ENCODE assay signal across 9 cellular contexts in the genomic region with DNA sequence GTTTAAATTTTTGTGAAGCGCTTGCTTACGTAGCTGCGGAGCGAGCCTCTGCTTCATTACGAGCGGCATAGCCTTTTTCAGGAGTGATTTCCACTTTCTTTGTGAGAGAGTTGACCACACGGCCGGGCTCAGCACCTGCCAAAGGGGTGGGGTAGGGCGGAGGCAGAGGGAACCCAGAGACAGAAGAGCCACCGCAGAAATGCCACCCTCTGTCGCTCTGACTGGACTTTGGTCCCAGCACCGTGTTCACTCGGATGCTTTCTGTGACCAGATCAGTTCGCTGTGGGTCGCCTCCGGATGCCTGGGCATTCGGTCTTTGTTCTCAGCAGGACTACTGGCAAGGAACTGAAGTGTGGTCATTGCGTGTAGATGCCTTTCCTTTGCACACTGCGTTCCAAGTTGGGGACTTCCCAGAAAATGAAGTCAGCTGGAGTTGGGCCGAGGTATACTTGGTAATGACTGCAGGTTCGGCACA. TPM values are rescaled to one million over a fixed set of nuclear protein-coding genes. Genes with fewer than 3 reads are reported as not detected.
A peak's percentile ranks its signal among the peaks of the same experiment; 100 is the strongest.
DNase-seq lines count a peak whose midpoint lies in the region; ATAC-seq and TF ChIP-seq lines count a peak whose summit lies in the region.
"Had no signal": no experiment of that assay in that cellular context is flagged by ENCODE, and none has a peak within 500 bp of the region (broad histone marks: within the 10 kb centered on the region; RNA-seq: fewer than 3 reads in every experiment).

No MANE protein-coding gene starts in this region.

- no peaks in the 10 kb centered on the region for H3K9me3 ChIP-seq in upper lobe of right lung

- H3K4me1 ChIP-seq in upper lobe of right lung: no peaks in the 10 kb centered on the region

- no peak overlapping the region for H3K27ac ChIP-seq in upper lobe of right lung

- no peaks in the 10 kb centered on the region for H3K9me3 Mint-ChIP-seq in endothelial cell (ENCODE audit: unreplicated experiment)

- H3K4me3 ChIP-seq in upper lobe of right lung: peak overlapping the region; percentile 39

- intact Hi-C loops in upper lobe of right lung (cut with DNase I): no loop called here

- H3K27me3 Mint-ChIP-seq in endothelial cell (ENCODE audit: unreplicated experiment): peaks cover 2% of the 10 kb centered on the region

- peaks cover 6% of the 10 kb centered on the region for H3K4me1 Mint-ChIP-seq in endothelial cell (ENCODE audit: unreplicated experiment)

- DNase-seq in NCI-H446 (lab: John Stamatoyannopoulos, UW) (peak; percentile 62 to 76), NCI-H446 treated with DMSO at 0.1 percent for 48 hours (lab: John Stamatoyannopoulos, UW) (no peak), endothelial cell (ENCODE audit: low spot score) (peak; percentile 16), mucosa of gallbladder (ENCODE audit: low spot score) (peak; percentile 65), upper lobe of right lung (no peak), putamen (ENCODE audit: low spot score) (no peak)
- DNase-seq in stimulated activated CD4-positive, alpha-beta T cell treated with anti-CD3 and anti-CD28 coated beads, Interleukin-4, amount 100 ng/mL, for 1 hour: no peak
- DNase-seq: stimulated activated CD4-positive, alpha-beta T cell treated with anti-CD3 and anti-CD28 coated beads, Interleukin-4, amount 100 ng/mL, for 4 hours had no signal

- no peaks in the 10 kb centered on the region for H3K36me3 Mint-ChIP-seq in endothelial cell (ENCODE audit: low read depth, unreplicated experiment)

- H3K4me3 Mint-ChIP-seq in endothelial cell (ENCODE audit: unreplicated experiment): peak overlapping the region; percentile 84

- ATAC-seq in upper lobe of right lung (peak; percentile 20), GM21825 (IDR thresholded peaks at IDR 0.05; ENCODE audit: unreplicated experiment) (no peak)

- H3K27ac Mint-ChIP-seq in endothelial cell (ENCODE audit: unreplicated experiment): peak overlapping the region; percentile 40

- H3K27me3 ChIP-seq in upper lobe of right lung: peaks cover 28% of the 10 kb centered on the region

- TF ChIP-seq CTCF in endothelial cell (IDR thresholded peaks at IDR 0.05; ENCODE audit: unreplicated experiment) (no peak), upper lobe of right lung (IDR thresholded peaks at IDR 0.05) (no peak)

- H3K36me3 ChIP-seq in upper lobe of right lung: no peaks in the 10 kb centered on the region

RNA-seq across cellular contexts. Expression of a gene that starts 0.9 kb away (rescaled TPM):
- total RNA-seq in endothelial cell (ENCODE audit: unreplicated experiment): 0.46 TPM
- 0.43 TPM for total RNA-seq in mucosa of gallbladder
- 0.26 TPM for total RNA-seq in upper lobe of right lung

Comparison
In these comparisons a context has a peak if more than half of its experiments do, and no peak if none do; other contexts are left out.
1. DNase-seq: peak in NCI-H446 (2 of 2), endothelial cell (single experiment) and mucosa of gallbladder (single experiment); none in NCI-H446 treated with DMSO at 0.1 percent for 48 hours (single experiment), upper lobe of right lung (single experiment), stimulated activated CD4-positive, alpha-beta T cell treated with anti-CD3 and anti-CD28 coated beads, Interleukin-4, amount 100 ng/mL, for 1 hour (single experiment) and putamen (single experiment).